In the genomic region with DNA sequence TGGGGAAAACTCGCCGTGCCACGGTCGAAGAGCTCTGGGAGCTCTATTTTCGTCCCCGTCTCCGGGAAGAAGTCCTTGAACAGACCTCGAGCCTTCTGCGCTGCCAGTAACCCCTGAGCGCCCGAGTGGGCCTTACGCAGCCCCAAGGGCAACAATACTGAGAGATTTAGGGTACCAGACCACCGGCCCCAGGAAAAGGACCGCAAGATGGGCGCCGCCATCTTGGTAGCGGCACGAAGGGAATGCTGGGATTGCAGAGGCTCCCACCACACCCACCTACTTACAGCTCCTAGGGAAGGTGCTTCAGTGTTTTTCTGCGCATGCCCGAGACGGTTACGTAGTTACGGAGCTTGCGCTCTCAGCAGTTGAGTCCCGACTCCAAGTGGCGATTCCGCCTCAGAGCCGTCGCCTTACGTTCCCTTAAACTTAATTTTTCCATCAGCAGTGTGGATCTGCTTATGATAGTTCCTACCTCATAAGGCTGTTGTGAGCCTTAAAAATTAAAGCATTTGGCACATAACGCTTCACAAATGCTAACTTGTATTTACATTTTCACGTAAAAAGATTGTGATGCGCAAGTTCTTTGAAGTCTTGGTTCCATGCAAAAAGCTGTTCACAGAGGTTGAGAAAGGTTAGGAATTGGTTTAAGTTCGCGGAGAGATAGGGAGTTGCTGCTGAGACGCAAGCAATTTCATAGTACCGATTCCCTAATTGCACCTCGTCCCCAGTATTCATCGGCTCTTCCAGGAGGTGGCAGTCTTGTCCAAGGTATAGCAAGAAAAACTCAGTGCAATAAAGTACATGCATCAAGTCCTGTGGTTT, we compare ENCODE assay signal across 8 cellular contexts. TPM values are rescaled to one million over a fixed set of nuclear protein-coding genes. Genes with fewer than 3 reads are reported as not detected.
DNase-seq lines count a peak whose midpoint lies in the region; ATAC-seq and TF ChIP-seq lines count a peak whose summit lies in the region.

Gene YARS2, minus strand, starts transcription at position 244 of the 822 bp plus-strand sequence. Its CDS starts 23 bp downstream, at position 221.

- H3K4me3 Mint-ChIP-seq in Caco-2 (ENCODE audit: unreplicated experiment) (peak within 1 kb of the TSS; percentile 87), mesothelial cell of epicardium (peak within 1 kb of the TSS; percentile 93)

- H3K9ac ChIP-seq in NT2/D1 (ENCODE audit: insufficient read length, low read depth), result peak within 1 kb of the TSS; percentile 100

- CTCF ChIA-PET in Caco-2 (lab: Charles Lee), result interaction anchor here (0.6 to 3.2 kb wide), 40 partner anchors 9 to 1267 kb away, joined by 3 to 30 read pairs (median 4); partner anchors contain the start of genes ALG10 and PKP2

- no peaks in the 10 kb centered on the region for H3K9me3 ChIP-seq in Caco-2
- no peaks in the 10 kb centered on the region for H3K9me3 ChIP-seq in NT2/D1 (ENCODE audit: insufficient read depth, low read length)

- BruUV-seq in Caco-2 (replicated peaks; lab: Mats Ljungman, UMichigan), result TSS peak; percentile 94

- POLR2A ChIA-PET in Caco-2 (lab: Charles Lee), result interaction anchor here (0.6 to 2.3 kb wide), 12 partner anchors 56 to 1266 kb away, joined by 3 to 25 read pairs (median 5); partner anchors contain the start of genes ALG10, DNM1L and PKP2

- peaks cover 9% of the 10 kb centered on the region for H3K4me1 Mint-ChIP-seq in Caco-2 (ENCODE audit: low read depth, unreplicated experiment)
- peaks cover 28% of the 10 kb centered on the region for H3K4me1 Mint-ChIP-seq in mesothelial cell of epicardium

- peaks cover 6% of the 10 kb centered on the region; the same call in 1 of the 2 replicates for H3K36me3 ChIP-seq in Caco-2 (ENCODE audit: control insufficient read depth, insufficient read depth, low read length)
- H3K36me3 ChIP-seq in NT2/D1 (ENCODE audit: insufficient read depth, insufficient read length, low read length), result peaks cover 35% of the 10 kb centered on the region

- in situ Hi-C loops in endometrial microvascular endothelial cells (cut with HindIII; ENCODE audit: inconsistent ontology term, low pct_unique_long_range_greater_than_20kb, low sequenced_read_pairs), result no loop called here

- peaks cover 16% of the 10 kb centered on the region for H3K4me1 ChIP-seq in Caco-2
- no peaks in the 10 kb centered on the region for H3K4me1 ChIP-seq in NT2/D1 (ENCODE audit: insufficient read depth, insufficient read length)

- H3K9me3 Mint-ChIP-seq in Caco-2 (ENCODE audit: unreplicated experiment) (no peaks in the 10 kb centered on the region), mesothelial cell of epicardium (no peaks in the 10 kb centered on the region)

- peaks cover 45% of the 10 kb centered on the region for H3K36me3 Mint-ChIP-seq in Caco-2 (ENCODE audit: insufficient read depth, unreplicated experiment)
- peaks cover 13% of the 10 kb centered on the region for H3K36me3 Mint-ChIP-seq in mesothelial cell of epicardium

- peak; percentile 88 for ATAC-seq in GM21367 (IDR thresholded peaks at IDR 0.05; ENCODE audit: unreplicated experiment)

- intact Hi-C loops in Caco-2 (cut with micrococcal nuclease; ENCODE audit: unreplicated experiment), result loop anchor here (1.0 to 10.0 kb wide), 14 partner anchors 77 to 1266 kb away; partner anchors contain the start of genes ALG10 and DNM1L

- H3K27me3 ChIP-seq in Caco-2 (replicated peaks; ENCODE audit: control insufficient read depth, insufficient read depth, low read length) (no peaks in the 10 kb centered on the region), NT2/D1 (ENCODE audit: insufficient read depth, insufficient read length) (no peaks in the 10 kb centered on the region)

- H3K27me3 Mint-ChIP-seq in Caco-2 (ENCODE audit: insufficient read depth, unreplicated experiment) (peaks cover 5% of the 10 kb centered on the region), mesothelial cell of epicardium (ENCODE audit: low read depth) (no peaks in the 10 kb centered on the region)

- TF ChIP-seq CTCF in Caco-2 (IDR thresholded peaks at IDR 0.05; ENCODE audit: insufficient read depth in 1 of 2, low read depth in 1 of 2, low read length in 1 of 2, severe bottlenecking in 1 of 2, unreplicated experiment in 1 of 2) (peak; percentile 88 to 95), mesothelial cell of epicardium (IDR thresholded peaks at IDR 0.05; ENCODE audit: unreplicated experiment) (peak; percentile 75)

- H3K27ac Mint-ChIP-seq in Caco-2 (ENCODE audit: unreplicated experiment) (peak within 1 kb of the TSS; percentile 94), mesothelial cell of epicardium (peak within 1 kb of the TSS; percentile 98)

- H3K4me3 ChIP-seq in Caco-2 (ENCODE audit: low read depth, low read length) (peak within 1 kb of the TSS; percentile 59), NT2/D1 (ENCODE audit: insufficient read length, low read depth) (peak within 1 kb of the TSS; percentile 99)

- DNase-seq in Caco-2, result peak; percentile 97 to 99
- DNase-seq in HUDEP-2 (lab: John Stamatoyannopoulos, UW; ENCODE audit: unreplicated experiment in 76 of 76), result peak in 75 of 76 experiments; percentile 29 to 94 (median 87)
- DNase-seq in NT2/D1 (ENCODE audit: low read depth, low spot score), result peak; percentile 100
- DNase-seq in activated CD8-positive, alpha-beta memory T cell treated with anti-CD3 and anti-CD28 coated beads, Interleukin-2, amount 50 U/mL, for 1 hour (ENCODE audit: extremely low read depth), result peak; percentile 86
- DNase-seq in mesothelial cell of epicardium (ENCODE audit: low spot score in 2 of 2, unreplicated experiment in 2 of 2), result peak; percentile 79 to 90
- DNase-seq in stimulated activated CD8-positive, alpha-beta memory T cell treated with anti-CD3 and anti-CD28 coated beads, Interleukin-2, amount 100 ng/mL, for 1 hour (ENCODE audit: low read depth in 2 of 2), result peak; percentile 80

RNA-seq across cellular contexts. Expression of gene YARS2, which starts in this region (rescaled TPM):
- total RNA-seq in Caco-2 (2022) (48.7 and 56.6 TPM in 2 replicates), endometrial microvascular endothelial cells (ENCODE audit: inconsistent ontology term) (46.7 TPM), mesothelial cell of epicardium (21.6 to 24.0 TPM (median 21.7 TPM) in 3 replicates)

Comparison
In these comparisons a context has a peak if more than half of its experiments do, and no peak if none do; other contexts are left out.
1. Peak in every context shown above with its lines: DNase-seq, ATAC-seq and H3K4me3 ChIP-seq.